ENCODE assay signal across 18 cellular contexts in genomic region chr22:45069925-45070324, GRCh38.
DNase-seq lines count a peak whose midpoint lies in the region; ATAC-seq, FAIRE-seq and TF ChIP-seq lines count a peak whose summit lies in the region.
"Had no signal": no experiment of that assay in that cellular context is flagged by ENCODE, and none has a peak within 500 bp of the region (broad histone marks: within the 10 kb centered on the region; RNA-seq: fewer than 3 reads in every experiment).

No MANE protein-coding gene starts in this region.

- peak; percentile 86 for ATAC-seq in activated CD4-positive, alpha-beta T cell treated with anti-CD3 and anti-CD28 coated beads for 36 hours
- ATAC-seq: A549 had no signal

- H3K4me1 ChIP-seq in left ventricle myocardium inferior (no peaks in the 10 kb centered on the region), adrenal gland (replicated peaks in 1 of 2) (no peaks in the 10 kb centered on the region)
- H3K4me1 ChIP-seq: heart right ventricle had no signal

- peaks cover 10% of the 10 kb centered on the region for H3K4me1 Mint-ChIP-seq in activated CD4-positive, alpha-beta T cell treated with anti-CD3 and anti-CD28 coated beads for 36 hours

- POLR2A ChIA-PET in activated CD4-positive, alpha-beta T cell treated with anti-CD3 and anti-CD28 coated beads for 36 hours (lab: Charles Lee), result no interaction called here

- peaks cover 7% of the 10 kb centered on the region for H3K9me3 Mint-ChIP-seq in activated CD4-positive, alpha-beta T cell treated with anti-CD3 and anti-CD28 coated beads for 36 hours (ENCODE audit: low read depth)

- H3K4me3 ChIP-seq in left ventricle myocardium inferior (no peak overlapping the region), adrenal gland (no peak overlapping the region)
- H3K4me3 ChIP-seq: A549, heart right ventricle had no signal

- no peak for TF ChIP-seq POLR2A in adrenal gland (IDR thresholded peaks at IDR 0.05)

- no peak overlapping the region for H3K4me3 Mint-ChIP-seq in activated CD4-positive, alpha-beta T cell treated with anti-CD3 and anti-CD28 coated beads for 36 hours
- H3K4me3 Mint-ChIP-seq: activated naive CD8-positive, alpha-beta T cell treated with anti-CD3 and anti-CD28 coated beads, Interleukin-2, amount 10 ng/mL, durations not matched to agents 7 days and 5 days; brain had no signal

- H3K9me3 ChIP-seq in left ventricle myocardium inferior (replicated peaks) (peaks cover 22% of the 10 kb centered on the region), adrenal gland (replicated peaks in 1 of 3) (no peaks in the 10 kb centered on the region)
- H3K9me3 ChIP-seq: A549, neutrophil had no signal

- H3K27me3 ChIP-seq in left ventricle myocardium inferior (ENCODE audit: low read depth) (peaks cover 81% of the 10 kb centered on the region), adrenal gland (peaks cover 6% of the 10 kb centered on the region)

- H3K27me3 Mint-ChIP-seq in activated CD4-positive, alpha-beta T cell treated with anti-CD3 and anti-CD28 coated beads for 36 hours, result peaks cover 29% of the 10 kb centered on the region

- no peaks in the 10 kb centered on the region for H3K36me3 Mint-ChIP-seq in activated CD4-positive, alpha-beta T cell treated with anti-CD3 and anti-CD28 coated beads for 36 hours (ENCODE audit: low read depth)
- H3K36me3 Mint-ChIP-seq: activated naive CD8-positive, alpha-beta T cell treated with anti-CD3 and anti-CD28 coated beads, Interleukin-2, amount 10 ng/mL, durations not matched to agents 7 days and 5 days; brain had no signal

- peak; percentile 62 for DNase-seq in activated CD4-positive, alpha-beta T cell treated with anti-CD3 and anti-CD28 coated beads for 36 hours
- DNase-seq in activated CD4-positive, alpha-beta T cell treated with anti-CD3 and anti-CD28 coated beads, Interleukin-2, amount 50 U/mL, for 4 hours, result no peak
- peak; percentile 14 for DNase-seq in stimulated activated naive CD4-positive, alpha-beta T cell treated with Interleukin-2 at 50 U/mL for 16 hours (lab: John Stamatoyannopoulos, UW)
- DNase-seq in stimulated activated naive CD4-positive, alpha-beta T cell (lab: John Stamatoyannopoulos, UW), result no peak
- peak; percentile 40 for DNase-seq in kidney tubule cell (ENCODE audit: low spot score)
- DNase-seq in urothelium cell line (ENCODE audit: low spot score), result peak; percentile 63
- DNase-seq in left ventricle myocardium inferior, result no peak
- no peak for DNase-seq in adrenal gland
- DNase-seq: activated naive CD8-positive, alpha-beta T cell treated with anti-CD3 and anti-CD28 coated beads, Interleukin-2, amount 10 ng/mL, durations not matched to agents 7 days and 5 days; cortex of kidney; heart right ventricle; MM.1S; NCI-H1694; NCI-H2227 treated with DMSO at 0.1 percent for 48 hours had no signal

- no peaks in the 10 kb centered on the region for H3K36me3 ChIP-seq in left ventricle myocardium inferior
- no peaks in the 10 kb centered on the region for H3K36me3 ChIP-seq in adrenal gland (replicated peaks in 1 of 2)
- H3K36me3 ChIP-seq: heart right ventricle, neutrophil had no signal

- H3K27ac Mint-ChIP-seq in activated CD4-positive, alpha-beta T cell treated with anti-CD3 and anti-CD28 coated beads for 36 hours, result no peak overlapping the region
- H3K27ac Mint-ChIP-seq: activated naive CD8-positive, alpha-beta T cell treated with anti-CD3 and anti-CD28 coated beads, Interleukin-2, amount 10 ng/mL, durations not matched to agents 7 days and 5 days; brain had no signal

- FAIRE-seq in urothelium cell line (lab: Jason Lieb, UNC), result peak; percentile 72
- FAIRE-seq: A549, endometrium had no signal

- no peak overlapping the region for H3K27ac ChIP-seq in left ventricle myocardium inferior (replicated peaks)
- H3K27ac ChIP-seq in adrenal gland, result no peak overlapping the region
- H3K27ac ChIP-seq: A549, heart right ventricle, neutrophil had no signal

- 79 to 95% (median 89%) methylated on average over 5 of the region's 5 CpGs for WGBS in adrenal gland, 4 donors

- CTCF ChIA-PET in activated CD4-positive, alpha-beta T cell treated with anti-CD3 and anti-CD28 coated beads for 36 hours (lab: Charles Lee), result no interaction called here

- intact Hi-C loops in activated CD4-positive, alpha-beta T cell treated with anti-CD3 and anti-CD28 coated beads for 36 hours (cut with DNase I, micrococcal nuclease), result no loop called here
- intact Hi-C loops in left ventricle myocardium inferior (cut with micrococcal nuclease), result no loop called here
- intact Hi-C loops in adrenal gland (cut with DNase I), result no loop called here

- TF ChIP-seq CTCF in left ventricle myocardium inferior (IDR thresholded peaks at IDR 0.05; ENCODE audit: borderline replicate concordance) (no peak), adrenal gland (IDR thresholded peaks at IDR 0.05) (no peak)

Comparison
In these comparisons a context has a peak if more than half of its experiments do, and no peak if none do; other contexts are left out.
1. DNase-seq: peak in activated CD4-positive, alpha-beta T cell treated with anti-CD3 and anti-CD28 coated beads for 36 hours (single experiment), stimulated activated naive CD4-positive, alpha-beta T cell treated with Interleukin-2 at 50 U/mL for 16 hours (single experiment), kidney tubule cell (single experiment) and urothelium cell line (single experiment); none in activated CD4-positive, alpha-beta T cell treated with anti-CD3 and anti-CD28 coated beads, Interleukin-2, amount 50 U/mL, for 4 hours (0 of 2), stimulated activated naive CD4-positive, alpha-beta T cell (0 of 6), left ventricle myocardium inferior (single experiment) and adrenal gland (0 of 7).